ENCODE assay signal across 15 cellular contexts in genomic region chr1:31799196-31799894, GRCh38. TPM values are rescaled to one million over a fixed set of nuclear protein-coding genes. Genes with fewer than 3 reads are reported as not detected.
DNase-seq lines count a peak whose midpoint lies in the region; ATAC-seq and TF ChIP-seq lines count a peak whose summit lies in the region.
"Had no signal": no experiment of that assay in that cellular context is flagged by ENCODE, and none has a peak within 500 bp of the region (broad histone marks: within the 10 kb centered on the region; RNA-seq: fewer than 3 reads in every experiment).

No MANE protein-coding gene starts in this region.

- H3K27ac Mint-ChIP-seq in brain, result peak overlapping the region in 4 of 5 experiments; percentile 38 to 89 (median 62)
- H3K27ac Mint-ChIP-seq: T-helper 2 cell treated with Interferon-gamma antibody and Interleukin-4, amounts not matched to agents 5 μg/mL and 100 μg/mL, for 36 hours had no signal

- no peaks in the 10 kb centered on the region for H3K36me3 Mint-ChIP-seq in brain

- 88 to 89% methylated on average over 8 of the region's 9 CpGs for WGBS in mesodermal cell (ENCODE audit: insufficient coverage in 2 of 2), 2 experiments

- no peak for ATAC-seq in HG03457 (IDR thresholded peaks at IDR 0.05; ENCODE audit: unreplicated experiment)

- peaks cover 51% of the 10 kb centered on the region for H3K27me3 ChIP-seq in left ventricle myocardium inferior (ENCODE audit: low read depth)

- peaks cover 47% of the 10 kb centered on the region for H3K4me1 Mint-ChIP-seq in brain

- peaks cover 0 to 4% (median 0%) of the 10 kb centered on the region in 5 experiments for H3K9me3 Mint-ChIP-seq in brain
- H3K9me3 Mint-ChIP-seq: T-helper 2 cell treated with Interferon-gamma antibody and Interleukin-4, amounts not matched to agents 5 μg/mL and 100 μg/mL, for 36 hours had no signal

- H3K9me3 ChIP-seq in left ventricle myocardium inferior (replicated peaks), result no peaks in the 10 kb centered on the region
- no peaks in the 10 kb centered on the region for H3K9me3 ChIP-seq in mesodermal cell (ENCODE audit: control insufficient read depth, low read length)
- H3K9me3 ChIP-seq: esophagus muscularis mucosa had no signal

- H3K27me3 Mint-ChIP-seq in brain, result peaks cover 13% of the 10 kb centered on the region

- no peak overlapping the region for H3K4me3 Mint-ChIP-seq in brain
- H3K4me3 Mint-ChIP-seq: T-helper 2 cell treated with Interferon-gamma antibody and Interleukin-4, amounts not matched to agents 5 μg/mL and 100 μg/mL, for 36 hours had no signal

- no peaks in the 10 kb centered on the region for H3K36me3 ChIP-seq in left ventricle myocardium inferior
- no peaks in the 10 kb centered on the region for H3K36me3 ChIP-seq in mesodermal cell (ENCODE audit: control insufficient read depth, insufficient read depth, low read length)
- H3K36me3 ChIP-seq: esophagus muscularis mucosa had no signal

- peak; percentile 43 for DNase-seq in cardiac septum (ENCODE audit: low spot score)
- no peak for DNase-seq in left ventricle myocardium inferior
- DNase-seq in DMS 273 treated with DMSO at 0.1 percent for 48 hours (lab: John Stamatoyannopoulos, UW), result no peak
- DNase-seq in nucleus accumbens (lab: John Stamatoyannopoulos, UW), result no peak
- no peak for DNase-seq in GM03348 (ENCODE audit: low spot score)
- DNase-seq: activated naive CD4-positive, alpha-beta T cell treated with anti-CD3 and anti-CD28 coated beads, Interleukin-2, amount 50 U/mL, for 16 hours; AML-193; NCI-H1092; NCI-H446 had no signal

- H3K4me1 ChIP-seq in left ventricle myocardium inferior (peaks cover 3% of the 10 kb centered on the region), mesodermal cell (ENCODE audit: control insufficient read depth, insufficient read depth, low read length, poor library complexity, severe bottlenecking) (peaks cover 30% of the 10 kb centered on the region)

- TF ChIP-seq CTCF in left ventricle myocardium inferior (IDR thresholded peaks at IDR 0.05; ENCODE audit: borderline replicate concordance) (no peak), brain (conservative IDR thresholded peaks at IDR 0.05) (no peak)

- intact Hi-C loops in cardiac septum (cut with DNase I), result no loop called here
- intact Hi-C loops in left ventricle myocardium inferior (cut with micrococcal nuclease), result loop anchor here (10.0 kb wide), 1 partner anchor 235 kb away; no protein-coding TSS in a partner anchor

- no peak overlapping the region for H3K27ac ChIP-seq in left ventricle myocardium inferior (replicated peaks)
- peak overlapping the region; percentile 66 for H3K27ac ChIP-seq in mesodermal cell (ENCODE audit: low read depth, low read length, severe bottlenecking)
- H3K27ac ChIP-seq: esophagus muscularis mucosa had no signal

- H3K4me3 ChIP-seq in left ventricle myocardium inferior, result no peak overlapping the region
- no peak overlapping the region for H3K4me3 ChIP-seq in mesodermal cell (ENCODE audit: extremely low read depth, insufficient read depth, low read length, poor library complexity, severe bottlenecking)
- H3K4me3 ChIP-seq: esophagus muscularis mucosa had no signal

RNA-seq across cellular contexts. Expression of gene SPOCD1, which starts 16.5 kb away (rescaled TPM):
- total RNA-seq in cardiac septum (0.19 TPM), left ventricle myocardium inferior (not detected)
- polyA plus RNA-seq in brain (ENCODE audit: insufficient read depth, low read depth, low replicate concordance), result 1.7 TPM
- 7.0 TPM for polyA plus RNA-seq in mesodermal cell (2013, experiment 1 of 2)
- polyA plus RNA-seq in mesodermal cell (2013, experiment 2 of 2), result 5.4 TPM
- total RNA-seq: cerebellum had no signal

RNA-seq across cellular contexts. Expression of gene ADGRB2, which starts 35.2 kb away (rescaled TPM):
- total RNA-seq in cardiac septum (7.7 TPM), left ventricle myocardium inferior (12.1 TPM)
- 67.9 TPM for polyA plus RNA-seq in brain (ENCODE audit: insufficient read depth, low read depth, low replicate concordance)
- 24.5 TPM for polyA plus RNA-seq in mesodermal cell (2013, experiment 1 of 2)
- 18.7 TPM for polyA plus RNA-seq in mesodermal cell (2013, experiment 2 of 2)
